8 cellular contexts compared by ENCODE assay signal in the genomic region with DNA sequence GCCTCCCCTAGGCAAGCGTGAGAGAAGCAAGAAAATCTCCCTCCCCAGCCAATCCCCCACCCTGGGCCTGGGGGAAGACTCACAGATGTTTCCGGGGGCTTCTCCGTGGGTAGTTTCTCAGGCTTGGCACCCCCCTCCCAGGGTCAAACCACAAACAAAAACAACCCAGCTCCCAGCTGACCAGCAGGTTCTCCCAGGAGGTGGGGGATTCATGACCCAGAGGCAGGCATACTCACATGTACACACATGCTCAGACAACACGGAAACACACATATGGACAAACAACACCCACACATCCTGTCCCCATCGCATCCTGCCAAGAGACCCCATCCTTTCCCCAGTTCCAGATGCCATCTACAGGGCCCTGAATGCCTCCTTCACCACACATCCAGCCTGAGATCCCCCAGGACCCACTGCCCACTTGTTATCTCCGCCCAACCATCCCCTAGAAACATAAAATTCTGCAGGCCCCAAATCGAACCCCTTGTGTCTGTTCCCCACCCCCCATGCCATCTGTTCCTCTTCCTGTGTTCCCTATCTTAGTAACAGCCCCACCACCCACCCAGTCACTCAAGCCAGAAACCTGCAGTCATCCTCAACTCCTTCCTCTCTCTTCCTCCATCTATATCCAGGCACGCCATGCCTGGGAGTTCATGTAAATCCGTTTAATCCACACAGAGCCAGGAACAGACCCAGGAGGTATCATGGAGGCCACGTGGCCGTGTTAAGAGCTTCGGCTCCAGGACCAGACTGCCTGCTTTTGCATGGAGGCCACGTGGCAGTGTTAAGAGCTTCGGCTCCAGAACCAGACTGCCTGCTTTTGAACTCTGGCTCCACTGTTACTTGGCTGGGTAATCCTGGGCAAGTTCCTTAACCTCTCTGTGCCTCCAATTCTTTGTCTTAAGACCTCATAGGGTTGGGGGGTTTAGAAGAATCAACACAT. TPM values are rescaled to one million over a fixed set of nuclear protein-coding genes. Genes with fewer than 3 reads are reported as not detected.
A peak's percentile ranks its signal among the peaks of the same experiment; 100 is the strongest.
DNase-seq lines count a peak whose midpoint lies in the region; ATAC-seq and TF ChIP-seq lines count a peak whose summit lies in the region.

No MANE protein-coding gene starts in this region.

- in situ Hi-C loops in astrocyte of the spinal cord (cut with HindIII; ENCODE audit: low sequenced_read_pairs) = no loop called here

- peaks cover 10 to 26% of the 10 kb centered on the region in 2 donors for H3K36me3 ChIP-seq in lung (ENCODE audit: control insufficient read depth in 2 of 2, insufficient read depth in 2 of 2, low read length in 2 of 2)
- H3K36me3 ChIP-seq in uterus = no peaks in the 10 kb centered on the region

- no peak for TF ChIP-seq POLR2A in NB4 (IDR thresholded peaks at IDR 0.05; ENCODE audit: extremely low read depth, insufficient read length)
- no peak for TF ChIP-seq POLR2A in uterus (IDR thresholded peaks at IDR 0.05)

- intact Hi-C loops in uterus (cut with DNase I; ENCODE audit: low total_unique reads) = no loop called here

- H3K4me1 ChIP-seq in lung (ENCODE audit: control insufficient read depth in 2 of 2, insufficient read depth in 2 of 2, low read length in 2 of 2) (peaks cover 21 to 42% of the 10 kb centered on the region in 2 donors), uterus (peaks cover 29 to 43% of the 10 kb centered on the region in 2 donors)

- WGBS in lung, 2 donors = 21 to 26% methylated on average over 14 of the region's 14 CpGs

- DNase-seq in GM10266 (ENCODE audit: extremely low spot score) = peak; percentile 55
- peak; percentile 74 for DNase-seq in NB4 (ENCODE audit: low read depth)
- peak; percentile 74 for DNase-seq in astrocyte of the spinal cord (ENCODE audit: low read depth, low spot score)
- no peak for DNase-seq in lung (ENCODE audit: low spot score)
- DNase-seq in uterus = no peak
- DNase-seq in NK-92 (lab: John Stamatoyannopoulos, UW; ENCODE audit: unreplicated experiment) = no peak
- DNase-seq in NCI-H187 (lab: John Stamatoyannopoulos, UW) = no peak

- ATAC-seq in GM21515 (IDR thresholded peaks at IDR 0.05; ENCODE audit: unreplicated experiment) (peak; percentile 27), lung (ENCODE audit: insufficient read depth, low FRiP score) (no peak)

- no peak for TF ChIP-seq CTCF in GM10266 (IDR thresholded peaks at IDR 0.05; ENCODE audit: control insufficient read depth, insufficient read depth, low read depth, missing control alignments)
- no peak for TF ChIP-seq CTCF in NB4 (IDR thresholded peaks at IDR 0.05; ENCODE audit: low read depth, low read length)
- no peak for TF ChIP-seq CTCF in astrocyte of the spinal cord (IDR thresholded peaks at IDR 0.05; ENCODE audit: low read depth, low read length)
- TF ChIP-seq CTCF in lung (IDR thresholded peaks at IDR 0.05; ENCODE audit: control extremely low read depth, extremely low read depth) = no peak
- no peak for TF ChIP-seq CTCF in uterus (IDR thresholded peaks at IDR 0.05)

- H3K9me3 ChIP-seq in lung (ENCODE audit: control insufficient read depth in 2 of 2, insufficient read depth in 1 of 2, low read length in 1 of 2) (no peaks in the 10 kb centered on the region), uterus (no peaks in the 10 kb centered on the region)

- H3K27ac ChIP-seq in lung (ENCODE audit: low read depth in 1 of 2, low read length in 1 of 2) (peak overlapping the region; percentile 67 to 95), uterus (peak overlapping the region; percentile 96 to 99)

- H3K4me3 ChIP-seq in NB4 (ENCODE audit: low read depth, low read length) (peak overlapping the region; percentile 48), astrocyte of the spinal cord (ENCODE audit: low read depth, low read length) (no peak overlapping the region), lung (no peak overlapping the region), uterus (peak overlapping the region in 1 of 2 donors; percentile 3)

- H3K27me3 ChIP-seq in lung (ENCODE audit: control insufficient read depth, insufficient read depth) (no peaks in the 10 kb centered on the region), uterus (no peaks in the 10 kb centered on the region)

RNA-seq across cellular contexts. Expression of a gene that starts 5.0 kb away (rescaled TPM):
- total RNA-seq in lung = 10 to 100 TPM; 32.8 to 37.9 TPM
- 10 to 100 TPM; 25.2 to 97.8 TPM for polyA plus RNA-seq in lung
- 10 to 100 TPM; 23.6 to 79.7 (median 55.0) TPM for total RNA-seq in uterus

RNA-seq across cellular contexts. Expression of a gene that starts 40.9 kb away (rescaled TPM):
- total RNA-seq in lung = 10 to 100 TPM; 14.2 to 30.4 TPM
- polyA plus RNA-seq in lung = 1 to 10 TPM; 6.1 to 9.2 TPM
- total RNA-seq in uterus = 10 to 100 TPM in 1 of 4 donors, 1 to 10 TPM in 3; 2.8 to 16.3 (median 6.1) TPM

RNA-seq across cellular contexts. Expression of a gene that starts 41.0 kb away (rescaled TPM):
- 10 to 100 TPM; 54.8 to 71.1 TPM for total RNA-seq in lung
- polyA plus RNA-seq in lung = 10 to 100 TPM; 28.7 to 42.3 TPM
- total RNA-seq in uterus = 10 to 100 TPM; 32.3 to 73.4 (median 47.5) TPM

RNA-seq across cellular contexts. Expression of a gene that starts 44.0 kb away (rescaled TPM):
- total RNA-seq in lung = under 1 TPM; 0.37 to 0.67 TPM
- under 1 TPM; 0.08 to 0.81 TPM for polyA plus RNA-seq in lung
- under 1 TPM in 2 of 4 donors, not detected in 2; 0.06 to 0.07 TPM for total RNA-seq in uterus

Comparison
In these comparisons a context has a peak if more than half of its experiments do, and no peak if none do; other contexts are left out.
1. DNase-seq: peak in GM10266 (single experiment), NB4 (single experiment) and astrocyte of the spinal cord (single experiment); none in lung (single experiment), uterus (0 of 2), NK-92 (single experiment) and NCI-H187 (0 of 2).